Comparison of ENCODE assay signal across 1 cellular context in the genomic region with DNA sequence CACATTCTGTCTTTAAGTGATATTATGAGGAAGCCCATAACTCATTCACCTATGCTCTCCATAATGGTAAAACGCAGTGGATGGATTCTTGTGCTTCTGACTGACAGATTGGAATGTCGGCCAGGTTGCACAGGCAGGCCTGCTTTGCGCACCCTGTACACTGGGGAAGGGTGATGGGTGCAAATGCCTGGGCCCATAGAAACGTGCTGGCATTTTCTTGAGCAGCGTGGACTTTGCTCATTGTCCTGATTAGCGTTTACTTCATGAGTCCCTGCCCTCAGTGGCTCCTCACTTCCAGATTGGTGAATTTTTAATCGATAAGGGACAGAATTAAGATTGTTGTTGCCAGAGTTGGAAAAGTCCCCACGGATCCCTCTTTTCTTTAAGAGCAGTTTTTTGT.
TF ChIP-seq lines count a peak whose summit lies in the region.

No MANE protein-coding gene starts in this region.

TF ChIP-seq in GM12878, 131 proteins besides CTCF, POLR2A, EP300 and RAD21 (continued from another document):
- TF ChIP-seq, protein P1, sequence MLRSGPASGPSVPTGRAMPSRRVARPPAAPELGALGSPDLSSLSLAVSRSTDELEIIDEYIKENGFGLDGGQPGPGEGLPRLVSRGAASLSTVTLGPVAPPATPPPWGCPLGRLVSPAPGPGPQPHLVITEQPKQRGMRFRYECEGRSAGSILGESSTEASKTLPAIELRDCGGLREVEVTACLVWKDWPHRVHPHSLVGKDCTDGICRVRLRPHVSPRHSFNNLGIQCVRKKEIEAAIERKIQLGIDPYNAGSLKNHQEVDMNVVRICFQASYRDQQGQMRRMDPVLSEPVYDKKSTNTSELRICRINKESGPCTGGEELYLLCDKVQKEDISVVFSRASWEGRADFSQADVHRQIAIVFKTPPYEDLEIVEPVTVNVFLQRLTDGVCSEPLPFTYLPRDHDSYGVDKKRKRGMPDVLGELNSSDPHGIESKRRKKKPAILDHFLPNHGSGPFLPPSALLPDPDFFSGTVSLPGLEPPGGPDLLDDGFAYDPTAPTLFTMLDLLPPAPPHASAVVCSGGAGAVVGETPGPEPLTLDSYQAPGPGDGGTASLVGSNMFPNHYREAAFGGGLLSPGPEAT (IDR thresholded peaks at IDR 0.05; ENCODE audit: low read depth): no peak
- TF ChIP-seq IKZF1 (conservative IDR thresholded peaks at IDR 0.05): no peak
- no peak for TF ChIP-seq YBX1 (IDR thresholded peaks at IDR 0.05)
- TF ChIP-seq ATF3 (IDR thresholded peaks at IDR 0.05; ENCODE audit: borderline replicate concordance, extremely low read depth, low read depth, low read length): no peak
- no peak for TF ChIP-seq LARP7 (IDR thresholded peaks at IDR 0.05)
- TF ChIP-seq PAX5 (IDR thresholded peaks at IDR 0.05; ENCODE audit: borderline replicate concordance, low read depth, low read length): no peak
- no peak for TF ChIP-seq RCOR1 (conservative IDR thresholded peaks at IDR 0.05; ENCODE audit: low read depth, low read length)
- TF ChIP-seq ESRRA (IDR thresholded peaks at IDR 0.05; ENCODE audit: low read length): no peak
- TF ChIP-seq SKIL (IDR thresholded peaks at IDR 0.05; ENCODE audit: low read depth, poor library complexity, severe bottlenecking): no peak
- no peak for TF ChIP-seq FOXM1 (IDR thresholded peaks at IDR 0.05; ENCODE audit: low read depth, low read length)
- no peak for TF ChIP-seq TCF12 (IDR thresholded peaks at IDR 0.05; ENCODE audit: low read depth, low read length)
- no peak for TF ChIP-seq IRF4 (IDR thresholded peaks at IDR 0.05; ENCODE audit: low read depth, low read length)
- no peak for TF ChIP-seq SMAD1 (IDR thresholded peaks at IDR 0.05; ENCODE audit: low read depth, partially characterized antibody)
- no peak for TF ChIP-seq E2F4 (IDR thresholded peaks at IDR 0.05; ENCODE audit: low read depth, low read length)
